ENCODE assay signal across 8 cellular contexts in the genomic region with DNA sequence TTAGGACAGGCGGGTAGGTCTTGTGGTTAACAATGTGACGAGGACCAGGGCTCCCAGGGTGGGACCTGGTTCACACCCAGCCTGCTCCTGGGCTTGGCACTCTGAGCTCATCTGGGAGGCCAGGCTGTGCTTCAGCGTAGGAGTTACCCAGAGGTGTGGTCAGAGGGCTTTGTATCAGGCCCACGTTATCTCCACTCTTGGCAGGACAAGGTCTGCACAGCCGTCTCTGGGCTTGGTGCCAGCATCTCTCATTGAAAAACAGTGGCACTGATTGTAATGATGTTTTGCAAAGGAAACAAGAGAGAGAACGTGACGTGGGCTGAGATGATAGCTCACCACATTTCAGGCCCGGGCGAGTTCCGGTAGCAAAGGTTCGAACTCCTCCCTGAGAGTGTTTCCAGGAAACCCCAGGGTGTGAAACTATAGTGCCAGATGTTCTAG.
A peak's percentile ranks its signal among the peaks of the same experiment; 100 is the strongest.
DNase-seq lines count a peak whose midpoint lies in the region; ATAC-seq and FAIRE-seq lines count a peak whose summit lies in the region.

No MANE protein-coding gene starts in this region.

- FAIRE-seq in RCC 7860 (lab: Jason Lieb, UNC) = no peak

- ATAC-seq in HG03060 (IDR thresholded peaks at IDR 0.05; ENCODE audit: low read depth, unreplicated experiment) (peak; percentile 73), Right ventricle myocardium superior (ENCODE audit: poor library complexity) (peak; percentile 99)

- intact Hi-C loops in Right ventricle myocardium superior (cut with DNase I) = no loop called here

- DNase-seq in DMS 273 (lab: John Stamatoyannopoulos, UW; ENCODE audit: unreplicated experiment) (peak; percentile 79), RCC 7860 (ENCODE audit: low spot score) (peak; percentile 4), activated gamma-delta T cell treated with Interleukin-2 at 50 U/mL for 16 hours (peak; percentile 80), Right ventricle myocardium superior (peak; percentile 91), ecto neural progenitor cell (ENCODE audit: low spot score) (no peak), MV-4-11 (lab: John Stamatoyannopoulos, UW) (no peak)
- peak; percentile 40 to 54 (median 51) for DNase-seq in stimulated activated CD4-positive, alpha-beta T cell treated with anti-CD3 and anti-CD28 coated beads, Interleukin-12 subunit alpha, Interleukin-12 subunit beta, amount 100 ng/mL, for 48 hours (ENCODE audit: low read depth in 2 of 3, low spot score in 1 of 3)

Comparison
In these comparisons a context has a peak if more than half of its experiments do, and no peak if none do; other contexts are left out.
1. DNase-seq: peak in DMS 273 (single experiment), RCC 7860 (single experiment), activated gamma-delta T cell treated with Interleukin-2 at 50 U/mL for 16 hours (single experiment), Right ventricle myocardium superior (single experiment) and stimulated activated CD4-positive, alpha-beta T cell treated with anti-CD3 and anti-CD28 coated beads, Interleukin-12 subunit alpha, Interleukin-12 subunit beta, amount 100 ng/mL, for 48 hours (3 of 3); none in ecto neural progenitor cell (single experiment) and MV-4-11 (single experiment).